In the genomic region with DNA sequence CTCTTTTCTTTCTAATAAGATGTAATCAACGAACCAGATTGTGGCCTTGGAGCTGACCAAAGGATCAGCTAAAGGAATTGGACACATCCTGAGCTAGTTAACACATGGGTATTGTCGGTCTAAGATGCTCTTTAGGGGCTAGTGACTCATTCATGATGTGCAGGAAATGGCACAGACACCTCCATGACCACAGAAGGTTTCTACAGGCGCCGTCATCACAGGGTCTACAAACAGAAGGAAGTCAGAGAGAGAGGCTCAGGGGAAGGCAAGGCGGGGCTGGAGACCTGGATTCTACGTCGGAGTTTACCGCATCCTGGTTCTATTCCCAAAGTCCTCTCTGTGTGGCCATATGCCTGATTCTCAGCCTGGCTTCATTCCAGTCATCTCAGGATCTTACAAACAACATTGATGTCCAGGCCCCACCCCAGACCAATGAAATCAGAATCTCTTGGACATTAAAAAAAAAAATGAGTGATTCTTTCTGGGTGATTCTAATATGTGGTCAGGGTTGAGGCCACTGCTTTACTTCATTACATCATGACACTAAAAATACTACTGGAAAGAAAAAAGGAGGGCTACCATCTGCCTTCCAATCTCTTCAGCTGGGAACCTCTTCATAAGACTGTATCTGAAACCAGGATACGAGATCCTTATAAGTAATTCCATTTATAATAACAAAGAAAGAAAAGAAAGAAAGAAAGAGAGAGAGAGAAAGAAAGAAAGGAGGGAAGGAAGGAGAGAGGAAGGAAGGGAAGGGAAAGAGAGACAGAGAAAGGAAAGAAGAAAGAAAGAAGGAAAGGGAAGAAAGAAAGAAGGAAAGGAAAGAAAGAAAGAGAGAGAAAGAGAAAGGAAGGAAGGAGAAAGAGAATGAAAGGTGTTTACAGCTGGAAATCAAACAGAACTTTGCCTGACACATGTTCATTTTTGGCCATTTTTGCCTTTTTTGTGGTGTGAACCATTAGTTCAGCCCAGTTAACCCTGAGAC, we compare ENCODE assay signal across 9 cellular contexts. TPM values are rescaled to one million over a fixed set of nuclear protein-coding genes. Genes with fewer than 3 reads are reported as not detected.
DNase-seq lines count a peak whose midpoint lies in the region; TF ChIP-seq lines count a peak whose summit lies in the region.
"Had no signal": no experiment of that assay in that cellular context is flagged by ENCODE, and none has a peak within 500 bp of the region (broad histone marks: within the 10 kb centered on the region; RNA-seq: fewer than 3 reads in every experiment).

No MANE protein-coding gene starts in this region.

- H3K4me2 ChIP-seq in osteoblast (ENCODE audit: insufficient read depth, low read length) (peak overlapping the region; percentile 25), OCI-LY7 (ENCODE audit: low read length) (no peak overlapping the region)

- peaks cover 5% of the 10 kb centered on the region for H3K36me3 Mint-ChIP-seq in Calu3 (ENCODE audit: insufficient read depth, unreplicated experiment)

- H3K4me1 ChIP-seq in osteoblast (ENCODE audit: insufficient read depth, low read length) (peaks cover 35% of the 10 kb centered on the region), OCI-LY7 (ENCODE audit: insufficient read depth, low read length, poor library complexity, severe bottlenecking) (no peaks in the 10 kb centered on the region)

- no peaks in the 10 kb centered on the region for H3K27me3 Mint-ChIP-seq in Calu3 (ENCODE audit: unreplicated experiment)

- H3K27ac ChIP-seq in osteoblast (ENCODE audit: low read depth, low read length) (peak overlapping the region; percentile 92), OCI-LY7 (ENCODE audit: low read depth, low read length, poor library complexity, severe bottlenecking) (no peak overlapping the region)

- DNase-seq in Calu3 = peak; percentile 37
- peak; percentile 99 for DNase-seq in HCEC 1CT
- DNase-seq in NCI-H226 = peak; percentile 78
- peak; percentile 7 for DNase-seq in activated effector memory CD4-positive, alpha-beta T cell treated with Interleukin-2 at 50 U/mL for 16 hours
- DNase-seq in osteoblast (ENCODE audit: insufficient read length, low spot score, missing footprints) = peak; percentile 82
- no peak for DNase-seq in OCI-LY7 (ENCODE audit: low spot score)
- no peak for DNase-seq in DMS53 treated with DMSO at 0.1 percent for 48 hours (lab: John Stamatoyannopoulos, UW; ENCODE audit: unreplicated experiment)
- no peak for DNase-seq in NCI-H2107 (lab: John Stamatoyannopoulos, UW)

- H3K4me1 Mint-ChIP-seq in Calu3 (ENCODE audit: low read depth, unreplicated experiment) = peaks cover 27% of the 10 kb centered on the region

- H3K4me3 Mint-ChIP-seq in Calu3 (ENCODE audit: low read depth, unreplicated experiment) = no peak overlapping the region

- CTCF ChIA-PET in Calu3 (lab: Charles Lee) = no interaction called here
- CTCF ChIA-PET in OCI-LY7 (lab: Charles Lee; ENCODE audit: unreplicated experiment) = no interaction called here

- H3K9me3 ChIP-seq in osteoblast (ENCODE audit: low read depth, low read length) = no peaks in the 10 kb centered on the region
- no peaks in the 10 kb centered on the region for H3K9me3 ChIP-seq in OCI-LY7 (ENCODE audit: low read length)

- no peaks in the 10 kb centered on the region for H3K79me2 ChIP-seq in osteoblast (ENCODE audit: insufficient read depth, low read length)
- no peaks in the 10 kb centered on the region for H3K79me2 ChIP-seq in OCI-LY7 (ENCODE audit: insufficient read depth, low read depth, low read length)

- no TSS peak for BruUV-seq in Calu3 (replicated peaks; lab: Mats Ljungman, UMichigan)
- no TSS peak for BruUV-seq in OCI-LY7 (replicated peaks; lab: Mats Ljungman, UMichigan)

- peaks cover 10% of the 10 kb centered on the region for H3K9me3 Mint-ChIP-seq in Calu3 (ENCODE audit: low read depth, unreplicated experiment)

- H3K36me3 ChIP-seq in osteoblast (ENCODE audit: insufficient read depth, low read length) = no peaks in the 10 kb centered on the region
- no peaks in the 10 kb centered on the region for H3K36me3 ChIP-seq in OCI-LY7 (ENCODE audit: insufficient read depth, low read length)

- H3K27ac Mint-ChIP-seq in Calu3 (ENCODE audit: unreplicated experiment) = peak overlapping the region; percentile 64

- H3K9me2 ChIP-seq in OCI-LY7 (ENCODE audit: insufficient read depth, low read length) = no peaks in the 10 kb centered on the region

- no peaks in the 10 kb centered on the region for H4K20me1 ChIP-seq in osteoblast (ENCODE audit: insufficient read depth, low read length)
- H4K20me1 ChIP-seq in OCI-LY7 (ENCODE audit: insufficient read depth, low read length) = no peaks in the 10 kb centered on the region

- POLR2A ChIA-PET in OCI-LY7 (lab: Charles Lee) = interaction anchor here (1.1 kb wide), 1 partner anchor 10 kb away, joined by 3 read pairs; no protein-coding TSS in a partner anchor

- intact Hi-C loops in Calu3 (cut with micrococcal nuclease; ENCODE audit: unreplicated experiment) (no loop called here), OCI-LY7 (cut with micrococcal nuclease; ENCODE audit: unreplicated experiment) (no loop called here)

- no peak overlapping the region for H3K4me3 ChIP-seq in osteoblast (ENCODE audit: insufficient read depth, low read length)
- no peak overlapping the region for H3K4me3 ChIP-seq in OCI-LY7 (ENCODE audit: low read depth, low read length, poor library complexity, severe bottlenecking)

- TF ChIP-seq CTCF in Calu3 (IDR thresholded peaks at IDR 0.05; ENCODE audit: unreplicated experiment) (no peak), osteoblast (IDR thresholded peaks at IDR 0.05; ENCODE audit: extremely low read depth, low read depth, low read length) (no peak), OCI-LY7 (conservative IDR thresholded peaks at IDR 0.05; ENCODE audit: low read length) (no peak)

- H2AFZ ChIP-seq in osteoblast (ENCODE audit: low read length) (peak overlapping the region; percentile 28), OCI-LY7 (ENCODE audit: low read length) (no peak overlapping the region)

- no peaks in the 10 kb centered on the region for H3K27me3 ChIP-seq in osteoblast (ENCODE audit: insufficient read depth, low read length)

RNA-seq across cellular contexts. Expression of a gene that starts 11.6 kb away (rescaled TPM):
- total RNA-seq in Calu3 (2022) (34.8 and 48.0 TPM in 2 replicates), osteoblast (10.0 and 10.1 TPM in 2 replicates), OCI-LY7 (2022) (not detected in 2 replicates)
- not detected in 2 replicates for total RNA-seq in OCI-LY7 (2014; rRNA removed; shearing (Covaris generic))
- total RNA-seq: H1 had no signal

Comparison
In these comparisons a context has a peak if more than half of its experiments do, and no peak if none do; other contexts are left out.
1. DNase-seq: peak in Calu3 (single experiment), HCEC 1CT (single experiment), NCI-H226 (single experiment), activated effector memory CD4-positive, alpha-beta T cell treated with Interleukin-2 at 50 U/mL for 16 hours (single experiment) and osteoblast (single experiment); none in OCI-LY7 (single experiment), DMS53 treated with DMSO at 0.1 percent for 48 hours (single experiment) and NCI-H2107 (single experiment).
2. RNA of a gene that starts 11.6 kb away (total RNA-seq): 34.8 to 48.0 TPM in Calu3 and 10.0 to 10.1 TPM in osteoblast; not detected in OCI-LY7; every median in the first group is over 10 times any median in the second.